In the genomic region with DNA sequence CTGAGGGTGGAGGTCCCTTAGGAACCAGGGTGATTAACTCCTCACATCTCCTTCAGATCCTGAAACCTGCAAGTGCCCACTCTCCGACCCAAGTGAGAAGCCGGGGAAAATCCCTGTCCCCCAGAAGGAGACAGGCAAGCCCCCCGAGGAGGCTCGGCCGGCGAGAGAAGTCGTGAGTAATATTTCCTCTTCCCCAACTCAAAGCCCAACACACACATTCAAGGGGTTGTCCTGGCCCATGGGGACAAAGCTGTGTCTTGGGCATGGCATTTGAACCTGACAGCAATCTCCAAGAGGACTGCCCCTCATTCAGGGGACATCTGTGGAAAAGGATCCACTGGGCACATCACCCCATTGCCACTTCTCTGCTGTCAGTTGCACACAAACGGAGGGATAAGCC, we compare ENCODE assay signal across 22 cellular contexts. TPM values are rescaled to one million over a fixed set of nuclear protein-coding genes. Genes with fewer than 3 reads are reported as not detected.
"Had no signal": no experiment of that assay in that cellular context is flagged by ENCODE, and none has a peak within 500 bp of the region (broad histone marks: within the 10 kb centered on the region; RNA-seq: fewer than 3 reads in every experiment).

No MANE protein-coding gene starts in this region.

- H3K9me3 Mint-ChIP-seq: endodermal cell; memory B cell; mesothelial cell of epicardium; naive thymus-derived CD8-positive, alpha-beta T cell; nephron progenitor cell; stimulated activated memory B cell treated with anti-CD40 and anti-IgM and Interleukin-4, amounts not matched to agents 10 μg/mL and 1 μg/mL and 100 μg/mL, for 72 hours had no signal

- FAIRE-seq: kidney had no signal

- H3K27ac ChIP-seq: dorsolateral prefrontal cortex, epithelial cell of prostate, gastrocnemius medialis, psoas muscle, skin epidermis, spleen, suprapubic skin had no signal

- H3K4me3 ChIP-seq: dorsolateral prefrontal cortex, gastrocnemius medialis, lung, psoas muscle, skin epidermis, spleen, suprapubic skin had no signal

- H3K36me3 ChIP-seq: gastrocnemius medialis, spleen, suprapubic skin had no signal

- DNase-seq: effector CD8-positive, alpha-beta T cell; foreskin fibroblast; gastrocnemius medialis; kidney; naive thymus-derived CD8-positive, alpha-beta T cell; nephron progenitor cell; nucleus accumbens; psoas muscle; right cardiac atrium; spleen; stimulated activated CD4-positive, alpha-beta T cell treated with anti-CD3 and anti-CD28 coated beads, Interleukin-4, amount 100 ng/mL, for 4 hours; stimulated activated naive CD8-positive, alpha-beta T cell treated with anti-CD3 and anti-CD28 coated beads, Interleukin-15, Interleukin-2, amounts not matched to agents 100 U/mL and 50 U/mL, for 24 hours; trophoblast cell had no signal

- H3K4me1 ChIP-seq: spleen, suprapubic skin had no signal

- H3K27me3 ChIP-seq: gastrocnemius medialis, spleen, suprapubic skin had no signal

- H3K4me3 Mint-ChIP-seq: endodermal cell; memory B cell; mesothelial cell of epicardium; naive thymus-derived CD8-positive, alpha-beta T cell; nephron progenitor cell; stimulated activated memory B cell treated with anti-CD40 and anti-IgM and Interleukin-4, amounts not matched to agents 10 μg/mL and 1 μg/mL and 100 μg/mL, for 72 hours had no signal

- H3K4me1 Mint-ChIP-seq: endodermal cell had no signal

- H3K27ac Mint-ChIP-seq: endodermal cell; memory B cell; mesothelial cell of epicardium; naive thymus-derived CD8-positive, alpha-beta T cell; nephron progenitor cell; stimulated activated memory B cell treated with anti-CD40 and anti-IgM and Interleukin-4, amounts not matched to agents 10 μg/mL and 1 μg/mL and 100 μg/mL, for 72 hours had no signal

- H3K9me3 ChIP-seq: gastrocnemius medialis, psoas muscle, spleen, suprapubic skin had no signal

- H3K36me3 Mint-ChIP-seq: memory B cell had no signal

RNA-seq across cellular contexts. Expression of a gene that starts 23.6 kb away (rescaled TPM):
- total RNA-seq: naive thymus-derived CD8-positive, alpha-beta T cell had no signal
